Comparison of ENCODE assay signal across 32 cellular contexts in genomic region chr11:94196363-94196762, GRCh38.
A peak's percentile ranks its signal among the peaks of the same experiment; 100 is the strongest.
DNase-seq lines count a peak whose midpoint lies in the region; ATAC-seq and TF ChIP-seq lines count a peak whose summit lies in the region.
"Had no signal": no experiment of that assay in that cellular context is flagged by ENCODE, and none has a peak within 500 bp of the region (broad histone marks: within the 10 kb centered on the region; RNA-seq: fewer than 3 reads in every experiment).

No MANE protein-coding gene starts in this region.

- CTCF ChIA-PET in IMR-90 (lab: Yijun Ruan, JAX), result no interaction called here
- CTCF ChIA-PET in A673 (lab: Charles Lee), result no interaction called here

- no peak overlapping the region for H3K4me3 ChIP-seq in IMR-90 (ENCODE audit: insufficient read depth, low read depth, low read length)
- H3K4me3 ChIP-seq in astrocyte of the spinal cord (ENCODE audit: low read depth, low read length), result no peak overlapping the region
- H3K4me3 ChIP-seq in fibroblast of villous mesenchyme (ENCODE audit: low read depth, low read length), result no peak overlapping the region
- H3K4me3 ChIP-seq in stomach, result no peak overlapping the region
- H3K4me3 ChIP-seq in A673 (ENCODE audit: low read depth, low read length, poor library complexity, severe bottlenecking), result no peak overlapping the region
- H3K4me3 ChIP-seq: adrenal gland, coronary artery, esophagus squamous epithelium, heart left ventricle, left ventricle myocardium inferior, SK-N-MC, spleen had no signal

- H3K56ac ChIP-seq in IMR-90 (ENCODE audit: extremely low read depth, insufficient read depth, low read length), result no peak overlapping the region

- H2BK20ac ChIP-seq in IMR-90 (ENCODE audit: low read depth, low read length), result peak overlapping the region; percentile 52

- no peaks in the 10 kb centered on the region for H4K20me1 ChIP-seq in IMR-90 (ENCODE audit: insufficient read depth, low read length)

- H2AFZ ChIP-seq in IMR-90 (replicated peaks; ENCODE audit: low read length, poor library complexity), result peak overlapping the region; percentile 4

- peak overlapping the region; percentile 48 for H2BK120ac ChIP-seq in IMR-90 (ENCODE audit: low read depth, low read length)

- in situ Hi-C loops in IMR-90 (cut with MboI; ENCODE audit: low sequenced_read_pairs) (no loop called here), astrocyte of the spinal cord (cut with HindIII; ENCODE audit: low sequenced_read_pairs) (no loop called here)

- DNase-seq in IMR-90, result peak; percentile 69
- peak; percentile 35 for DNase-seq in astrocyte of the spinal cord (ENCODE audit: low read depth, low spot score)
- DNase-seq in fibroblast of villous mesenchyme (ENCODE audit: low read depth), result peak; percentile 7
- peak; percentile 64 for DNase-seq in stomach
- no peak for DNase-seq in A673 (ENCODE audit: low spot score)
- DNase-seq: activated CD4-positive, alpha-beta T cell treated with anti-CD3 and anti-CD28 coated beads, Interleukin-2, amount 10 ng/mL, durations not matched to agents 24 days and 14 days; activated naive CD4-positive, alpha-beta T cell treated with Interleukin-2 at 50 U/mL for 16 hours; activated T-cell treated with anti-CD3 and anti-CD28 coated beads, Interleukin-2, amount 50 U/mL, for 48 hours; adrenal gland; AML-193; CD8-positive, alpha-beta T cell; DMS153; effector memory CD8-positive, alpha-beta T cell; esophagus squamous epithelium; GDM1; heart left ventricle; HFFc6; left ventricle myocardium inferior; midbrain; NCI-H1436; NCI-H510A; spleen; stimulated activated CD4-positive, alpha-beta T cell treated with anti-CD3 and anti-CD28 coated beads, Interleukin-2, amount 100 ng/mL, for 48 hours; stimulated activated naive B cell treated with anti-CD40 and anti-IgM and Interleukin-4, amounts not matched to agents 10 μg/mL and 1 μg/mL and 100 μg/mL, for 72 hours; T-helper 2 cell had no signal

- POLR2A ChIA-PET in IMR-90 (lab: Charles Lee; ENCODE audit: unreplicated experiment), result no interaction called here
- POLR2A ChIA-PET in A673 (lab: Charles Lee; ENCODE audit: low non-redundant PET), result no interaction called here

- H3K4me1 ChIP-seq in IMR-90 (ENCODE audit: control insufficient read depth, insufficient read depth, low read length) (peaks cover 22% of the 10 kb centered on the region), stomach (no peaks in the 10 kb centered on the region), A673 (ENCODE audit: insufficient read depth, low read length, poor library complexity, severe bottlenecking) (no peaks in the 10 kb centered on the region)
- H3K4me1 ChIP-seq: adrenal gland, heart left ventricle, left ventricle myocardium inferior, spleen had no signal

- no peaks in the 10 kb centered on the region for H3K36me3 ChIP-seq in IMR-90 (ENCODE audit: control insufficient read depth, insufficient read depth, low read length)
- H3K36me3 ChIP-seq in stomach, result no peaks in the 10 kb centered on the region
- no peaks in the 10 kb centered on the region for H3K36me3 ChIP-seq in A673 (ENCODE audit: insufficient read depth, low read length, poor library complexity, severe bottlenecking)
- H3K36me3 ChIP-seq: adrenal gland, esophagus squamous epithelium, heart left ventricle, left ventricle myocardium inferior, spleen had no signal

- H2BK15ac ChIP-seq in IMR-90 (ENCODE audit: low read depth, low read length), result peak overlapping the region; percentile 13; the same call in 1 of the 3 replicates

- no peak overlapping the region for H3K9ac ChIP-seq in IMR-90 (ENCODE audit: low read depth, low read length)

- intact Hi-C loops in IMR-90 (cut with micrococcal nuclease), result no loop called here
- intact Hi-C loops in stomach (cut with DNase I; ENCODE audit: low total_unique reads), result no loop called here
- intact Hi-C loops in A673 (cut with micrococcal nuclease; ENCODE audit: unreplicated experiment), result no loop called here

- no peak for TF ChIP-seq CTCF in IMR-90 (conservative IDR thresholded peaks at IDR 0.05; ENCODE audit: low read depth, low read length)
- TF ChIP-seq CTCF in astrocyte of the spinal cord (IDR thresholded peaks at IDR 0.05; ENCODE audit: low read depth, low read length), result no peak
- no peak for TF ChIP-seq CTCF in fibroblast of villous mesenchyme (IDR thresholded peaks at IDR 0.05; ENCODE audit: insufficient read depth, low read depth, low read length)
- TF ChIP-seq CTCF in stomach (IDR thresholded peaks at IDR 0.05), result no peak
- no peak for TF ChIP-seq CTCF in A673 (conservative IDR thresholded peaks at IDR 0.05; ENCODE audit: low read depth, low read length)

- no CpG with 5 or more reads among the region's 4 CpGs for WGBS in IMR-90 (ENCODE audit: extremely low coverage in 2 of 2, insufficient read length in 1 of 2), 2 experiments
- 21 to 55% (median 34%) methylated on average over 4 of the region's 4 CpGs for WGBS in stomach, 5 donors

- peak overlapping the region; percentile 66 for H3K4ac ChIP-seq in IMR-90 (ENCODE audit: low read depth, low read length)

- H4K91ac ChIP-seq in IMR-90 (ENCODE audit: insufficient read depth, low read depth, low read length), result peak overlapping the region; percentile 6; the same call in 1 of the 2 replicates

- H2AK5ac ChIP-seq in IMR-90 (ENCODE audit: low read depth, low read length), result 0 out of 2 replicates have a peak overlapping the region, but pooled peaks have one; percentile 13

- no peak for TF ChIP-seq RAD21 in IMR-90 (IDR thresholded peaks at IDR 0.05; ENCODE audit: low read length)

- no peaks in the 10 kb centered on the region; a peak in 1 of 4 replicates for H3K79me1 ChIP-seq in IMR-90 (ENCODE audit: low read depth in 1 of 2, low read length in 2 of 2)

- H3K27ac ChIP-seq in IMR-90 (ENCODE audit: insufficient read depth, low read length), result no peak overlapping the region
- H3K27ac ChIP-seq in stomach, result no peak overlapping the region
- no peak overlapping the region for H3K27ac ChIP-seq in A673 (ENCODE audit: low read depth, low read length, poor library complexity, severe bottlenecking)
- H3K27ac ChIP-seq: adrenal gland, coronary artery, esophagus squamous epithelium, heart left ventricle, left ventricle myocardium inferior, RWPE1, SK-N-MC, spleen, VCaP had no signal

- H2BK5ac ChIP-seq in IMR-90 (ENCODE audit: low read depth, low read length, poor library complexity, severe bottlenecking), result peak overlapping the region; percentile 36

- H3K23ac ChIP-seq in IMR-90 (ENCODE audit: low read depth, low read length), result no peak overlapping the region; the same call in 1 of the 2 replicates

- H3K27me3 ChIP-seq in IMR-90 (ENCODE audit: control insufficient read depth, insufficient read depth, low read length) (no peaks in the 10 kb centered on the region), stomach (no peaks in the 10 kb centered on the region), A673 (replicated peaks; ENCODE audit: insufficient read depth, low read depth, low read length, poor library complexity) (no peaks in the 10 kb centered on the region)
- H3K27me3 ChIP-seq: adrenal gland, esophagus squamous epithelium, heart left ventricle, spleen had no signal

- ATAC-seq in IMR-90 (ENCODE audit: low read depth), result no peak
- no peak for ATAC-seq in HG02970 (IDR thresholded peaks at IDR 0.05; ENCODE audit: low FRiP score, unreplicated experiment)
- ATAC-seq in HG02798 (IDR thresholded peaks at IDR 0.05; ENCODE audit: poor library complexity, unreplicated experiment), result no peak
- ATAC-seq: CD8-positive, alpha-beta T cell; effector memory CD8-positive, alpha-beta T cell; heart left ventricle; natural killer cell treated with Interleukin-12 subunit alpha and Interleukin-12 subunit beta and Interleukin-15 and Interleukin-18, amount 100 ng/mL, for 72 hours; stimulated activated naive B cell treated with anti-CD40 and anti-IgM and Interleukin-4, amounts not matched to agents 10 μg/mL and 1 μg/mL and 100 μg/mL, for 72 hours had no signal

- no peak overlapping the region for H3K4me2 ChIP-seq in IMR-90 (ENCODE audit: low read depth, low read length)

- no peak overlapping the region for H2AK9ac ChIP-seq in IMR-90 (replicated peaks; ENCODE audit: low read depth, low read length, poor library complexity)

- peaks cover 15% of the 10 kb centered on the region for H3K9me1 ChIP-seq in IMR-90 (ENCODE audit: insufficient read depth, low read length)

- H3K9me3 ChIP-seq in IMR-90 (ENCODE audit: control insufficient read depth, insufficient read depth, low read length) (no peaks in the 10 kb centered on the region), stomach (no peaks in the 10 kb centered on the region), A673 (ENCODE audit: low read depth, low read length, poor library complexity, severe bottlenecking) (no peaks in the 10 kb centered on the region)
- H3K9me3 ChIP-seq: adrenal gland, esophagus squamous epithelium, heart left ventricle, left ventricle myocardium inferior, spleen had no signal

- H4K8ac ChIP-seq in IMR-90 (ENCODE audit: low read depth in 2 of 2, low read length in 2 of 2), result peak overlapping the region in 1 of 2 experiments; percentile 38; a peak in 1 of 4 replicates

- no TSS peak for BruUV-seq in IMR-90 (replicated peaks; lab: Mats Ljungman, UMichigan)
- BruUV-seq in A673 (replicated peaks; lab: Mats Ljungman, UMichigan), result no TSS peak

- H3K18ac ChIP-seq in IMR-90 (ENCODE audit: low read depth, low read length), result peak overlapping the region; percentile 46

- peak overlapping the region; percentile 30 for H3K14ac ChIP-seq in IMR-90 (replicated peaks; ENCODE audit: low read depth, low read length)

- no peak for TF ChIP-seq POLR2A in IMR-90 (IDR thresholded peaks at IDR 0.05; ENCODE audit: low read depth, low read length)
- TF ChIP-seq POLR2A in stomach (IDR thresholded peaks at IDR 0.05), result no peak

- dilution Hi-C loops in IMR-90 (cut with HindIII; ENCODE audit: low sequenced_read_pairs, unreplicated experiment), result no loop called here

- peak overlapping the region; percentile 54 for H4K5ac ChIP-seq in IMR-90 (ENCODE audit: low read depth, low read length)

- no peak for TF ChIP-seq EP300 in stomach (IDR thresholded peaks at IDR 0.05)

TF ChIP-seq in IMR-90, 13 proteins besides CTCF, POLR2A, EP300 and RAD21:
- peak; percentile 1; the same call in 1 of the 2 replicates for TF ChIP-seq MAFK (IDR thresholded peaks at IDR 0.05; ENCODE audit: low read depth, low read length)
- TF ChIP-seq FOS (IDR thresholded peaks at IDR 0.05; ENCODE audit: low read depth, low read length), result peak; percentile 18; the same call in 1 of the 2 replicates
- TF ChIP-seq NFE2L2 (IDR thresholded peaks at IDR 0.05; ENCODE audit: low read depth, low read length), result peak; percentile 63
- peak; percentile 50; the same call in 1 of the 2 replicates for TF ChIP-seq CEBPB (IDR thresholded peaks at IDR 0.05; ENCODE audit: low read depth, low read length)
- no peak for TF ChIP-seq RFX5 (IDR thresholded peaks at IDR 0.05; ENCODE audit: low read depth, low read length)
